ENCODE assay signal across 1 cellular context in the genomic region with DNA sequence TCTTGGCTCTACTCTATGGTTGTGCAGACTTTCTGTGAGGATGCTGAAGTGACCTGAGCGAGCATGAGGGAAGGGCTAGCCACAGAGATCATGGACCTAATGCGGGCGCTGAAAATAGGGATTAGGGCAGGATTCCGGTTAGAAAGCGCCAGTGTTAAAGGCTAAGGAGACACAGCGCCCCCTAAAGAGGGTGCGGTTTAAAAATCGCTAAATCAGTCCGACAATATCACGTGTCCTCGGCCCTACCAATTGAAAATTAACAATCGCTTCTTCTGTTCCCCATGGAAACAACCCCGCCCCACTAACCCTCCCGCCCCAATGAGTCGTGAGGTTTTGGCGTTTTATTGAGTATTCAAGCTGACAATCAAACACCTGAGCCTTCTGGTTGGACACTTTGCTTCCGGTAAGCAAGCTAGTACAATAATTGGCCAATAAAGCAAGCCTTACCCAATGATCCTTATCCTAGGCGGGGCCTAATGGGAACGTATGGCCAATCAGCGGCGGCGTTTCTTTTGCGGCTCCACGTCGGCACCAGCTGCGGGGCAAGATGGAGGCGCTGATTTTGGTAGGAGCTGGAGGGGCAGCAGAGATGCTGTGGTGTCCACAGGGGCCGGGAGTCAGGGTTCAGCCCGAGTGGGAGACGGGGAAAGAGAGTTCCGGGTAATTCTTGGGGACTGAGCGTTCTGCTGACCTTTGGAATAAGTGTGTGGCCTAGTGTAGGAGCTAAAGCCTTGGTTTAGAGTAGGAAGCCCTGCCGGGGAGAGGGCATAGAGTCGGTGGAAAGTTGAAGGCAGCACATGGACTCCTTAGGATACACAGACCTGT.
A peak's percentile ranks its signal among the peaks of the same experiment; 100 is the strongest.
TF ChIP-seq lines count a peak whose summit lies in the region.

A gene with protein sequence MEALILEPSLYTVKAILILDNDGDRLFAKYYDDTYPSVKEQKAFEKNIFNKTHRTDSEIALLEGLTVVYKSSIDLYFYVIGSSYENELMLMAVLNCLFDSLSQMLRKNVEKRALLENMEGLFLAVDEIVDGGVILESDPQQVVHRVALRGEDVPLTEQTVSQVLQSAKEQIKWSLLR (plus strand): TSS at position 515 of the 825 bp plus-strand sequence. CDS start 33 bp downstream, at position 548.

TF ChIP-seq in K562, 482 proteins besides CTCF, POLR2A, EP300 and RAD21 (continued from another document and continues in another):
- TF ChIP-seq JUND (IDR thresholded peaks at IDR 0.05; ENCODE audit: borderline replicate concordance, low read depth, low read length) (peak; percentile 43), JUND (tag; IDR thresholded peaks at IDR 0.05; ENCODE audit: borderline replicate concordance, low read depth, low read length) (no peak), ELF2 (CRISPR knock-in tag; IDR thresholded peaks at IDR 0.05) (no peak), ZNF384 (IDR thresholded peaks at IDR 0.05; ENCODE audit: low read depth, low read length) (no peak), ZNF584 (CRISPR knock-in tag; IDR thresholded peaks at IDR 0.05; ENCODE audit: low read depth) (no peak), ZNF212 (CRISPR knock-in tag; IDR thresholded peaks at IDR 0.05) (0 out of 2 replicates have a peak, but pooled peaks have one; percentile 68), ZNF436 (CRISPR knock-in tag; IDR thresholded peaks at IDR 0.05) (0 out of 2 replicates have a peak, but pooled peaks have one; percentile 27), FOXJ3 (CRISPR knock-in tag; IDR thresholded peaks at IDR 0.05) (no peak), ZNF239 (CRISPR knock-in tag; IDR thresholded peaks at IDR 0.05) (peak; percentile 22; the same call in 1 of the 2 replicates), ZNF23 (CRISPR knock-in tag; IDR thresholded peaks at IDR 0.05) (peak; percentile 43; the same call in 1 of the 2 replicates), ZNF41 (CRISPR knock-in tag; conservative IDR thresholded peaks at IDR 0.05) (0 out of 2 replicates have a peak, but pooled peaks have one; percentile 32), TRIM24 (IDR thresholded peaks at IDR 0.05) (no peak; a peak in 1 of 4 replicates), NELFE (IDR thresholded peaks at IDR 0.05; ENCODE audit: insufficient read depth, insufficient read length) (no peak), CAMTA2 (CRISPR knock-in tag; conservative IDR thresholded peaks at IDR 0.05) (no peak), MBD2 (IDR thresholded peaks at IDR 0.05; ENCODE audit: borderline replicate concordance, low read depth) (peak; percentile 98), CREB1 (IDR thresholded peaks at IDR 0.05) (peak; percentile 75), CREB1 (CRISPR knock-in tag; IDR thresholded peaks at IDR 0.05) (peak; percentile 70), TAF15 (IDR thresholded peaks at IDR 0.05; ENCODE audit: low read depth, low read length) (no peak)
- TF ChIP-seq, protein P1, sequence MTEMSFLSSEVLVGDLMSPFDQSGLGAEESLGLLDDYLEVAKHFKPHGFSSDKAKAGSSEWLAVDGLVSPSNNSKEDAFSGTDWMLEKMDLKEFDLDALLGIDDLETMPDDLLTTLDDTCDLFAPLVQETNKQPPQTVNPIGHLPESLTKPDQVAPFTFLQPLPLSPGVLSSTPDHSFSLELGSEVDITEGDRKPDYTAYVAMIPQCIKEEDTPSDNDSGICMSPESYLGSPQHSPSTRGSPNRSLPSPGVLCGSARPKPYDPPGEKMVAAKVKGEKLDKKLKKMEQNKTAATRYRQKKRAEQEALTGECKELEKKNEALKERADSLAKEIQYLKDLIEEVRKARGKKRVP (CRISPR knock-in tag; IDR thresholded peaks at IDR 0.05) = peak; percentile 10; the same call in 1 of the 2 replicates
- TF ChIP-seq, protein P2, sequence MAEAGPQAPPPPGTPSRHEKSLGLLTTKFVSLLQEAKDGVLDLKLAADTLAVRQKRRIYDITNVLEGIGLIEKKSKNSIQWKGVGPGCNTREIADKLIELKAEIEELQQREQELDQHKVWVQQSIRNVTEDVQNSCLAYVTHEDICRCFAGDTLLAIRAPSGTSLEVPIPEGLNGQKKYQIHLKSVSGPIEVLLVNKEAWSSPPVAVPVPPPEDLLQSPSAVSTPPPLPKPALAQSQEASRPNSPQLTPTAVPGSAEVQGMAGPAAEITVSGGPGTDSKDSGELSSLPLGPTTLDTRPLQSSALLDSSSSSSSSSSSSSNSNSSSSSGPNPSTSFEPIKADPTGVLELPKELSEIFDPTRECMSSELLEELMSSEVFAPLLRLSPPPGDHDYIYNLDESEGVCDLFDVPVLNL (CRISPR knock-in tag; IDR thresholded peaks at IDR 0.05; ENCODE audit: low read depth) = 0 out of 2 replicates have a peak, but pooled peaks have one; percentile 24
- TF ChIP-seq, protein P3, sequence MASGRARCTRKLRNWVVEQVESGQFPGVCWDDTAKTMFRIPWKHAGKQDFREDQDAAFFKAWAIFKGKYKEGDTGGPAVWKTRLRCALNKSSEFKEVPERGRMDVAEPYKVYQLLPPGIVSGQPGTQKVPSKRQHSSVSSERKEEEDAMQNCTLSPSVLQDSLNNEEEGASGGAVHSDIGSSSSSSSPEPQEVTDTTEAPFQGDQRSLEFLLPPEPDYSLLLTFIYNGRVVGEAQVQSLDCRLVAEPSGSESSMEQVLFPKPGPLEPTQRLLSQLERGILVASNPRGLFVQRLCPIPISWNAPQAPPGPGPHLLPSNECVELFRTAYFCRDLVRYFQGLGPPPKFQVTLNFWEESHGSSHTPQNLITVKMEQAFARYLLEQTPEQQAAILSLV (tag; IDR thresholded peaks at IDR 0.05) = no peak
- TF ChIP-seq, protein P4, sequence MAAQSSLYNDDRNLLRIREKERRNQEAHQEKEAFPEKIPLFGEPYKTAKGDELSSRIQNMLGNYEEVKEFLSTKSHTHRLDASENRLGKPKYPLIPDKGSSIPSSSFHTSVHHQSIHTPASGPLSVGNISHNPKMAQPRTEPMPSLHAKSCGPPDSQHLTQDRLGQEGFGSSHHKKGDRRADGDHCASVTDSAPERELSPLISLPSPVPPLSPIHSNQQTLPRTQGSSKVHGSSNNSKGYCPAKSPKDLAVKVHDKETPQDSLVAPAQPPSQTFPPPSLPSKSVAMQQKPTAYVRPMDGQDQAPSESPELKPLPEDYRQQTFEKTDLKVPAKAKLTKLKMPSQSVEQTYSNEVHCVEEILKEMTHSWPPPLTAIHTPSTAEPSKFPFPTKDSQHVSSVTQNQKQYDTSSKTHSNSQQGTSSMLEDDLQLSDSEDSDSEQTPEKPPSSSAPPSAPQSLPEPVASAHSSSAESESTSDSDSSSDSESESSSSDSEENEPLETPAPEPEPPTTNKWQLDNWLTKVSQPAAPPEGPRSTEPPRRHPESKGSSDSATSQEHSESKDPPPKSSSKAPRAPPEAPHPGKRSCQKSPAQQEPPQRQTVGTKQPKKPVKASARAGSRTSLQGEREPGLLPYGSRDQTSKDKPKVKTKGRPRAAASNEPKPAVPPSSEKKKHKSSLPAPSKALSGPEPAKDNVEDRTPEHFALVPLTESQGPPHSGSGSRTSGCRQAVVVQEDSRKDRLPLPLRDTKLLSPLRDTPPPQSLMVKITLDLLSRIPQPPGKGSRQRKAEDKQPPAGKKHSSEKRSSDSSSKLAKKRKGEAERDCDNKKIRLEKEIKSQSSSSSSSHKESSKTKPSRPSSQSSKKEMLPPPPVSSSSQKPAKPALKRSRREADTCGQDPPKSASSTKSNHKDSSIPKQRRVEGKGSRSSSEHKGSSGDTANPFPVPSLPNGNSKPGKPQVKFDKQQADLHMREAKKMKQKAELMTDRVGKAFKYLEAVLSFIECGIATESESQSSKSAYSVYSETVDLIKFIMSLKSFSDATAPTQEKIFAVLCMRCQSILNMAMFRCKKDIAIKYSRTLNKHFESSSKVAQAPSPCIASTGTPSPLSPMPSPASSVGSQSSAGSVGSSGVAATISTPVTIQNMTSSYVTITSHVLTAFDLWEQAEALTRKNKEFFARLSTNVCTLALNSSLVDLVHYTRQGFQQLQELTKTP (IDR thresholded peaks at IDR 0.05; ENCODE audit: low read depth in 1 of 2, partially characterized antibody in 2 of 2) = peak; percentile 59 to 77
- TF ChIP-seq, protein P5, sequence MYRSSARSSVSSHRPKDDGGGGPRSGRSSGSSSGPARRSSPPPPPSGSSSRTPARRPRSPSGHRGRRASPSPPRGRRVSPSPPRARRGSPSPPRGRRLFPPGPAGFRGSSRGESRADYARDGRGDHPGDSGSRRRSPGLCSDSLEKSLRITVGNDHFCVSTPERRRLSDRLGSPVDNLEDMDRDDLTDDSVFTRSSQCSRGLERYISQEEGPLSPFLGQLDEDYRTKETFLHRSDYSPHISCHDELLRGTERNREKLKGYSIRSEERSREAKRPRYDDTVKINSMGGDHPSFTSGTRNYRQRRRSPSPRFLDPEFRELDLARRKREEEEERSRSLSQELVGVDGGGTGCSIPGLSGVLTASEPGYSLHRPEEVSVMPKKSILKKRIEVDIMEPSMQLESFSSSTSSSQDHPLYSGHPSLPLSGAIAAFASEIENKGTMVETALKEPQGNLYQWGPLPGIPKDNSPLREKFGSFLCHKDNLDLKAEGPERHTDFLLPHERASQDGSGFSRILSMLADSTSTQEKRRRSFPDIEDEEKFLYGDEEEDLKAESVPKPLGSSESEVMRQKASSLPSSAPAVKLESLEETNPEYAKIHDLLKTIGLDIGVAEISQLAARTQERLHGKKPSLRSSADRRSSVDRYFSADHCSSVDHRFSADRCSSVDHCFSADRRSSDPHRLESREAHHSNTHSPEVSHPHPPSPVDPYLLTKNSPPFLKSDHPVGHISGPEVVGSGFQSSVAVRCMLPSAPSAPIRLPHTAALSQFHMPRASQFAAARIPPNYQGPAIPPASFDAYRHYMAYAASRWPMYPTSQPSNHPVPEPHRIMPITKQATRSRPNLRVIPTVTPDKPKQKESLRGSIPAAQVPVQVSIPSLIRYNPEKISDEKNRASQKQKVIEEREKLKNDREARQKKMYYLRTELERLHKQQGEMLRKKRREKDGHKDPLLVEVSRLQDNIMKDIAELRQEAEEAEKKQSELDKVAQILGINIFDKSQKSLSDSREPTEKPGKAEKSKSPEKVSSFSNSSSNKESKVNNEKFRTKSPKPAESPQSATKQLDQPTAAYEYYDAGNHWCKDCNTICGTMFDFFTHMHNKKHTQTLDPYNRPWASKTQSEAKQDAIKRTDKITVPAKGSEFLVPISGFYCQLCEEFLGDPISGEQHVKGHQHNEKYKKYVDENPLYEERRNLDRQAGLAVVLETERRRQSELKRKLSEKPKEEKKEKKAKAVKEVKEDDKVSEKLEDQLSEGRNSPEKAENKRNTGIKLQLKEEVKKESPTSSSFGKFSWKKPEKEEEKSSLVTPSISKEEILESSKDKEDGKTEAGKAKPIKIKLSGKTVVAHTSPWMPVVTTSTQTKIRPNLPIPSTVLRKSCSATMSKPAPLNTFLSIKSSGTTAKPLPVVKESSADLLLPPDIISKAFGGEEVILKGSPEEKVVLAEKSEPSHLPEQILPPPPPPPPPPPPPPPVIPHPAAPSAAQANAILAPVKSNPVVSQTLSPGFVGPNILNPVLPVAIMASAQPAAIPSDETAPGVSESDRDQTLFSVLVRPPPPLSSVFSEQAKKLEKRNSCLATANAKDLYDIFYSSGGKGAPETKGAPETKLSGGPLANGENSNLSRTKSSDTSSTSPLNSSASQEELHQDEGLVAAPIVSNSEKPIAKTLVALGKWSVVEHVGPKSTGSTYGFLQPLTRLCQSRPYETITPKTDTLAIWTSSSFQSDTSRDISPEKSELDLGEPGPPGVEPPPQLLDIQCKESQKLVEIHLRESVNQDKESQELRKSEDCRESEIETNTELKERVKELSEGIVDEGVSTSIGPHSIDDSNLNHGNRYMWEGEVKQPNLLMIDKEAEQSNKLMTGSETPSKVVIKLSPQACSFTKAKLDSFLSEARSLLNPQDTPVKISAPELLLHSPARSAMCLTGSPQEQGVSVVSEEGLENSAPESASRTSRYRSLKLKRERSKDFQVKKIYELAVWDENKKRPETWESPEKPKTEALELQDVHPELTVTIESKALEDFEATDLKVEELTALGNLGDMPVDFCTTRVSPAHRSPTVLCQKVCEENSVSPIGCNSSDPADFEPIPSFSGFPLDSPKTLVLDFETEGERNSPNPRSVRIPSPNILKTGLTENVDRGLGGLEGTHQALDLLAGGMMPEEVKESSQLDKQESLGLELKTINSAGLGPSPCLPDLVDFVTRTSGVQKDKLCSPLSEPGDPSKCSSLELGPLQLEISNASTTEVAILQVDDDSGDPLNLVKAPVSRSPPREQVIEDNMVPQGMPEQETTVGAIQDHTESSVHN (IDR thresholded peaks at IDR 0.05; ENCODE audit: borderline replicate concordance in 1 of 2, low read depth in 1 of 2) = peak in 1 of 2 experiments; percentile 82; a peak in 2 of 4 replicates
- TF ChIP-seq, protein P6, sequence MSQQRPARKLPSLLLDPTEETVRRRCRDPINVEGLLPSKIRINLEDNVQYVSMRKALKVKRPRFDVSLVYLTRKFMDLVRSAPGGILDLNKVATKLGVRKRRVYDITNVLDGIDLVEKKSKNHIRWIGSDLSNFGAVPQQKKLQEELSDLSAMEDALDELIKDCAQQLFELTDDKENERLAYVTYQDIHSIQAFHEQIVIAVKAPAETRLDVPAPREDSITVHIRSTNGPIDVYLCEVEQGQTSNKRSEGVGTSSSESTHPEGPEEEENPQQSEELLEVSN (IDR thresholded peaks at IDR 0.05; ENCODE audit: borderline replicate concordance in 1 of 2, extremely low read depth in 1 of 2, insufficient read depth in 1 of 2, insufficient read length in 1 of 2, low read depth in 1 of 2, low read length in 1 of 2, poor library complexity in 1 of 2, severe bottlenecking in 1 of 2) = peak; percentile 11 to 16
- TF ChIP-seq, protein P7, sequence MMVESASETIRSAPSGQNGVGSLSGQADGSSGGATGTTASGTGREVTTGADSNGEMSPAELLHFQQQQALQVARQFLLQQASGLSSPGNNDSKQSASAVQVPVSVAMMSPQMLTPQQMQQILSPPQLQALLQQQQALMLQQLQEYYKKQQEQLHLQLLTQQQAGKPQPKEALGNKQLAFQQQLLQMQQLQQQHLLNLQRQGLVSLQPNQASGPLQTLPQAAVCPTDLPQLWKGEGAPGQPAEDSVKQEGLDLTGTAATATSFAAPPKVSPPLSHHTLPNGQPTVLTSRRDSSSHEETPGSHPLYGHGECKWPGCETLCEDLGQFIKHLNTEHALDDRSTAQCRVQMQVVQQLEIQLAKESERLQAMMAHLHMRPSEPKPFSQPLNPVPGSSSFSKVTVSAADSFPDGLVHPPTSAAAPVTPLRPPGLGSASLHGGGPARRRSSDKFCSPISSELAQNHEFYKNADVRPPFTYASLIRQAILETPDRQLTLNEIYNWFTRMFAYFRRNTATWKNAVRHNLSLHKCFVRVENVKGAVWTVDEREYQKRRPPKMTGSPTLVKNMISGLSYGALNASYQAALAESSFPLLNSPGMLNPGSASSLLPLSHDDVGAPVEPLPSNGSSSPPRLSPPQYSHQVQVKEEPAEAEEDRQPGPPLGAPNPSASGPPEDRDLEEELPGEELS (CRISPR knock-in tag; IDR thresholded peaks at IDR 0.05; ENCODE audit: borderline replicate concordance) = 0 out of 2 replicates have a peak, but pooled peaks have one; percentile 56
- TF ChIP-seq, protein P8, sequence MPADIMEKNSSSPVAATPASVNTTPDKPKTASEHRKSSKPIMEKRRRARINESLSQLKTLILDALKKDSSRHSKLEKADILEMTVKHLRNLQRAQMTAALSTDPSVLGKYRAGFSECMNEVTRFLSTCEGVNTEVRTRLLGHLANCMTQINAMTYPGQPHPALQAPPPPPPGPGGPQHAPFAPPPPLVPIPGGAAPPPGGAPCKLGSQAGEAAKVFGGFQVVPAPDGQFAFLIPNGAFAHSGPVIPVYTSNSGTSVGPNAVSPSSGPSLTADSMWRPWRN (IDR thresholded peaks at IDR 0.05; ENCODE audit: low read depth) = no peak
- TF ChIP-seq, protein P9, sequence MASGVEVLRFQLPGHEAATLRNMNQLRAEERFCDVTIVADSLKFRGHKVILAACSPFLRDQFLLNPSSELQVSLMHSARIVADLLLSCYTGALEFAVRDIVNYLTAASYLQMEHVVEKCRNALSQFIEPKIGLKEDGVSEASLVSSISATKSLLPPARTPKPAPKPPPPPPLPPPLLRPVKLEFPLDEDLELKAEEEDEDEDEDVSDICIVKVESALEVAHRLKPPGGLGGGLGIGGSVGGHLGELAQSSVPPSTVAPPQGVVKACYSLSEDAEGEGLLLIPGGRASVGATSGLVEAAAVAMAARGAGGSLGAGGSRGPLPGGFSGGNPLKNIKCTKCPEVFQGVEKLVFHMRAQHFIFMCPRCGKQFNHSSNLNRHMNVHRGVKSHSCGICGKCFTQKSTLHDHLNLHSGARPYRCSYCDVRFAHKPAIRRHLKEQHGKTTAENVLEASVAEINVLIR (CRISPR knock-in tag; IDR thresholded peaks at IDR 0.05) = peak; percentile 66
